8 cellular contexts compared by ENCODE assay signal in the genomic region with DNA sequence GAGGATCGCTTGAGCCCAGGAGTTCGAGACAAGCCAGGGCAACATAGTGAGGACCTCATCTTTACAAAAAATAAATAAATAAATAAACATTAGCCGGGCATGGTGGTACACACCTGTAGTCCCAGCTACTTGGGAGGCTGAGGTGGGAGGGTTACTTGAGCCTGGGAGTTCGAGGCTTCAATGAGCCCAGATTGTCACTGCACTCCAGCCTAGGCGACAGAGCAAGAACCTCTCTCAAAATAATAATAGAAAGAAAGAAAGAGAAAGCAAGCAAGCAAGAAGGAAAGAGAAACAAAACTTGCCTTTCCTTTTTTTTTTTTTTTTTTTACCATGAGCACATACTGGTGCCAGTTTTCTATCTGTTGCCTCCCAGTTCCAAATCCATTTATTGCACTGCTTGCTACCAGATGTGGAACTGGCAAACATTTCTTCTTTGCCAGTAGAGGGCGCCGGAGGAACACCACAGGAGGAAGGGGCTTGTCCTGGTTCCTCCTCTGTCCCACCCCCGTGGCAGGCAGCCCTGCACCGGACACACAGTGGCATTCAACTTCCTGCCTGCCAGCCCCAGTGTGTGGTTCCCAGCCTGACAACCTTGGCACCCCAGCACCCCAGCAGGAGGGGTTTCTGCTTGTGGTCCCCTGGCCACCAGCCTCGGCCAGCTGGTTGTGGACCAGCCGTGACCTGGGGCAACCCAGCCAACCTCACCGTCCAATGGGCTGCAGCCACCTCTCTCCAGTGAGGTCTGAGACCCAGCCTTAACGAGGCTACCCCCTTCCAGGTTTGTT. TPM values are rescaled to one million over a fixed set of nuclear protein-coding genes. Genes with fewer than 3 reads are reported as not detected.
DNase-seq lines count a peak whose midpoint lies in the region; ATAC-seq, FAIRE-seq and TF ChIP-seq lines count a peak whose summit lies in the region.
"Not testable (repeated sequence)": the region's sequence is repeated elsewhere in the genome, so short reads cannot be mapped to it uniquely, and the experiment has no call there.

No MANE protein-coding gene starts in this region.

- DNase-seq in A549 (ENCODE audit: low read depth in 1 of 2, low spot score in 1 of 2) = peak in 1 of 2 experiments; percentile 83
- DNase-seq in MG63 = peak; percentile 76
- DNase-seq in T follicular helper cell (ENCODE audit: low read depth) = peak; percentile 64
- DNase-seq in activated T-cell treated with anti-CD3 and anti-CD28 coated beads, Interleukin-2, amount 50 U/mL, for 24 hours = peak; percentile 65
- peak; percentile 38 for DNase-seq in effector CD8-positive, alpha-beta T cell (lab: John Stamatoyannopoulos, UW)
- not testable (repeated sequence) for DNase-seq in lung (ENCODE audit: low spot score)
- DNase-seq in stimulated activated CD4-positive, alpha-beta T cell treated with anti-CD3 and anti-CD28 coated beads, Interleukin-1b, Interleukin-23, amount 100 ng/mL, for 48 hours = peak; percentile 61

- not testable (repeated sequence) for H3K9me3 ChIP-seq in A549; MG63; lung (ENCODE audit: control insufficient read depth in 2 of 2, insufficient read depth in 1 of 2, low read length in 1 of 2)

- H3K4me1 Mint-ChIP-seq in activated T-cell treated with anti-CD3 and anti-CD28 coated beads, Interleukin-2, amount 50 U/mL, for 24 hours (ENCODE audit: low read depth) = not testable (repeated sequence)

- H3K27ac ChIP-seq in A549; lung (ENCODE audit: low read depth in 1 of 2, low read length in 1 of 2): not testable (repeated sequence)

- H3K4me2 ChIP-seq in A549 = not testable (repeated sequence)

- H3K4me1 ChIP-seq in A549; lung (ENCODE audit: control insufficient read depth in 2 of 2, insufficient read depth in 2 of 2, low read length in 2 of 2): not testable (repeated sequence)

- H3K27me3 ChIP-seq in MG63; lung (ENCODE audit: control insufficient read depth, insufficient read depth): not testable (repeated sequence)

- TF ChIP-seq POLR2A in A549 (IDR thresholded peaks at IDR 0.05; ENCODE audit: low read length) = not testable (repeated sequence)

- not testable (repeated sequence) for FAIRE-seq in A549 (lab: Jason Lieb, UNC)

- 77% methylated on average over 5 of the region's 13 CpGs for WGBS in A549 (ENCODE audit: missing lambda C conversion rate)
- WGBS in lung, 2 donors = 49 to 73% methylated on average over 5 to 8 of the region's 13 CpGs

- H3K4me3 ChIP-seq in A549 = peak overlapping the region; percentile 18; the same call in 1 of the 3 replicates
- H3K4me3 ChIP-seq in MG63, lung: not testable (repeated sequence)

- H3K9me3 Mint-ChIP-seq in activated T-cell treated with anti-CD3 and anti-CD28 coated beads, Interleukin-2, amount 50 U/mL, for 24 hours = not testable (repeated sequence)

- TF ChIP-seq CTCF in A549 (IDR thresholded peaks at IDR 0.05) (peak; percentile 35), lung (IDR thresholded peaks at IDR 0.05; ENCODE audit: control extremely low read depth, extremely low read depth) (peak; percentile 44)

- peak overlapping the region; percentile 15 for H3K4me3 Mint-ChIP-seq in activated T-cell treated with anti-CD3 and anti-CD28 coated beads, Interleukin-2, amount 50 U/mL, for 24 hours

- peak; percentile 93 to 95 for ATAC-seq in A549
- ATAC-seq in GM19455 (IDR thresholded peaks at IDR 0.05; ENCODE audit: unreplicated experiment) = peak; percentile 84
- ATAC-seq in lung (ENCODE audit: insufficient read depth, low FRiP score) = peak; percentile 79

- peak; percentile 43 to 69 for TF ChIP-seq RAD21 in A549 (conservative IDR thresholded peaks at IDR 0.05 in 1 of 2, IDR thresholded peaks at IDR 0.05 in 1 of 2)

- CTCF ChIA-PET in A549 (lab: Yijun Ruan, JAX) = not testable (repeated sequence)

- not testable (repeated sequence) for H3K36me3 ChIP-seq in MG63; lung (ENCODE audit: control insufficient read depth in 2 of 2, insufficient read depth in 2 of 2, low read length in 2 of 2)

- not testable (repeated sequence) for H3K27ac Mint-ChIP-seq in activated T-cell treated with anti-CD3 and anti-CD28 coated beads, Interleukin-2, amount 50 U/mL, for 24 hours

- not testable (repeated sequence) for H3K27me3 Mint-ChIP-seq in activated T-cell treated with anti-CD3 and anti-CD28 coated beads, Interleukin-2, amount 50 U/mL, for 24 hours

- POLR2A ChIA-PET in A549 (lab: Yijun Ruan, JAX) = not testable (repeated sequence)

- TF ChIP-seq EP300 in A549 (IDR thresholded peaks at IDR 0.05) = not testable (repeated sequence)

- H3K36me3 Mint-ChIP-seq in activated T-cell treated with anti-CD3 and anti-CD28 coated beads, Interleukin-2, amount 50 U/mL, for 24 hours (ENCODE audit: low read depth) = not testable (repeated sequence)

RNA-seq across cellular contexts. Expression of a gene that starts 20.4 kb away (rescaled TPM):
- 28.4 and 42.5 TPM in 2 replicates for polyA plus RNA-seq in A549 (2011; rRNA removed)
- 62.5 and 71.3 TPM in 2 replicates for polyA plus RNA-seq in A549 (2012; cell fraction: cytosol; rRNA removed)
- polyA plus RNA-seq in A549 (2012; cell fraction: nucleus; rRNA removed) = 233 and 337 TPM in 2 replicates
- 134 to 137 TPM (median 135 TPM) in 3 replicates for polyA plus RNA-seq in A549 (2017; fragmentation: RNase III; extraction: RNeasy Plus Mini Kit Qiagen cat#74134 plus additional on column Dnase treatment)
- 42.2 and 49.0 TPM in 2 replicates for polyA minus RNA-seq in A549 (2011; rRNA and poly(A)+ RNA removed)
- total RNA-seq in MG63 (2014; rRNA removed; shearing (Covaris generic); ENCODE audit: low replicate concordance) = 17.3 and 18.7 TPM in 2 replicates
- 100 to 1,000 TPM in 1 of 2 donors, 10 to 100 TPM in 1; 73.0 to 140 TPM for total RNA-seq in lung
- 100 to 1,000 TPM in 1 of 2 donors, 10 to 100 TPM in 1; 72.1 to 109 TPM for polyA plus RNA-seq in lung

RNA-seq across cellular contexts. Expression of a gene that starts 43.7 kb away (rescaled TPM):
- polyA plus RNA-seq in A549 (2011; rRNA removed) = 139 and 159 TPM in 2 replicates
- polyA plus RNA-seq in A549 (2012; cell fraction: cytosol; rRNA removed) = 354 and 357 TPM in 2 replicates
- polyA plus RNA-seq in A549 (2012; cell fraction: nucleus; rRNA removed) = 599 and 723 TPM in 2 replicates
- 252 to 267 TPM (median 260 TPM) in 3 replicates for polyA plus RNA-seq in A549 (2017; fragmentation: RNase III; extraction: RNeasy Plus Mini Kit Qiagen cat#74134 plus additional on column Dnase treatment)
- 90.5 and 114 TPM in 2 replicates for polyA minus RNA-seq in A549 (2011; rRNA and poly(A)+ RNA removed)
- total RNA-seq in MG63 (2014; rRNA removed; shearing (Covaris generic); ENCODE audit: low replicate concordance) = 136 and 169 TPM in 2 replicates
- total RNA-seq in lung = 100 to 1,000 TPM in 1 of 2 donors, 10 to 100 TPM in 1; 58.6 to 185 TPM
- polyA plus RNA-seq in lung = 100 to 1,000 TPM; 171 to 260 TPM

RNA-seq across cellular contexts. Expression of a gene that starts 50.8 kb away (rescaled TPM):
- polyA plus RNA-seq in A549 (2011; rRNA removed) (4.6 and 4.9 TPM in 2 replicates), A549 (2017; fragmentation: RNase III; extraction: RNeasy Plus Mini Kit Qiagen cat#74134 plus additional on column Dnase treatment) (1.7 to 2.5 TPM (median 2.1 TPM) in 3 replicates), lung (under 1 TPM; 0.35 to 0.73 TPM)
- 1.5 and 1.8 TPM in 2 replicates for polyA plus RNA-seq in A549 (2012; cell fraction: cytosol; rRNA removed)
- polyA plus RNA-seq in A549 (2012; cell fraction: nucleus; rRNA removed) = 4.6 and 8.1 TPM in 2 replicates
- 0.78 and 1.1 TPM in 2 replicates for polyA minus RNA-seq in A549 (2011; rRNA and poly(A)+ RNA removed)
- total RNA-seq in MG63 (2014; rRNA removed; shearing (Covaris generic); ENCODE audit: low replicate concordance) = 0.46 TPM in 1 of 2 replicates, not detected in the other
- 1 to 10 TPM; 2.8 to 5.5 TPM for total RNA-seq in lung
